In genomic region chrX:48540015-48540350, GRCh38 we compare ENCODE assay signal across 8 cellular contexts. TPM values are rescaled to one million over a fixed set of nuclear protein-coding genes. Genes with fewer than 3 reads are reported as not detected.
A peak's percentile ranks its signal among the peaks of the same experiment; 100 is the strongest.
DNase-seq lines count a peak whose midpoint lies in the region; ATAC-seq, FAIRE-seq and TF ChIP-seq lines count a peak whose summit lies in the region.

No MANE protein-coding gene starts in this region.

- dilution Hi-C loops in keratinocyte (cut with MboI; ENCODE audit: extremely low pct_ligation_motif_present, low sequenced_read_pairs) = no loop called here

- peak overlapping the region; percentile 26 for H2AFZ ChIP-seq in SU-DHL-6 (ENCODE audit: low read depth, low read length, severe bottlenecking)
- H2AFZ ChIP-seq in keratinocyte (ENCODE audit: control insufficient read depth, low read length) = peak overlapping the region; percentile 83

- peaks cover 0 to 11% (median 0%) of the 10 kb centered on the region in 5 experiments for H3K9me3 Mint-ChIP-seq in brain

- H3K36me3 Mint-ChIP-seq in brain = peaks cover 26% of the 10 kb centered on the region

- H3K27ac Mint-ChIP-seq in brain = peak overlapping the region; percentile 76 to 98 (median 91)

- ATAC-seq in GM18861 (IDR thresholded peaks at IDR 0.05; ENCODE audit: unreplicated experiment) (peak; percentile 26), HG03280 (IDR thresholded peaks at IDR 0.05; ENCODE audit: unreplicated experiment) (peak; percentile 34)

- H3K4me2 ChIP-seq in SU-DHL-6 (ENCODE audit: low read depth, low read length, poor library complexity, severe bottlenecking) = peak overlapping the region; percentile 70
- peak overlapping the region; percentile 79 for H3K4me2 ChIP-seq in keratinocyte (ENCODE audit: control insufficient read depth, extremely low read depth, insufficient read depth, low read depth, low read length)

- DNase-seq in AG08396 (ENCODE audit: low spot score) (peak; percentile 37), keratinocyte (ENCODE audit: low read depth, low spot score) (no peak), NCI-H2196 (lab: John Stamatoyannopoulos, UW; ENCODE audit: unreplicated experiment) (no peak)
- DNase-seq in stimulated activated CD4-positive, alpha-beta T cell treated with anti-CD3 and anti-CD28 coated beads, Interleukin-1b, Interleukin-23, amount 100 ng/mL, for 48 hours = peak; percentile 65

- no peaks in the 10 kb centered on the region for H3K9me2 ChIP-seq in SU-DHL-6 (replicated peaks; ENCODE audit: insufficient read depth, low read length)

- H3K4me1 Mint-ChIP-seq in brain = peaks cover 14% of the 10 kb centered on the region

- no peaks in the 10 kb centered on the region for H4K20me1 ChIP-seq in SU-DHL-6 (ENCODE audit: low read depth, low read length)
- no peaks in the 10 kb centered on the region for H4K20me1 ChIP-seq in keratinocyte (ENCODE audit: control insufficient read depth, extremely low read depth, insufficient read depth, low read length)

- TF ChIP-seq CTCF in SU-DHL-6 (IDR thresholded peaks at IDR 0.05; ENCODE audit: insufficient read depth, low read length, poor library complexity, severe bottlenecking) (no peak), brain (conservative IDR thresholded peaks at IDR 0.05) (no peak), keratinocyte (optimal IDR thresholded peaks at IDR 0.05 in 1 of 3, IDR thresholded peaks at IDR 0.05 in 1 of 3, conservative IDR thresholded peaks at IDR 0.05 in 1 of 3; ENCODE audit: extremely low read depth in 1 of 3, insufficient read depth in 2 of 3, low read length in 3 of 3) (no peak)

- H3K27ac ChIP-seq in SU-DHL-6 (ENCODE audit: low read depth, low read length) (peak overlapping the region; percentile 67), keratinocyte (ENCODE audit: control insufficient read depth, insufficient read depth, low read length) (peak overlapping the region; percentile 84)

- no peaks in the 10 kb centered on the region for H3K27me3 ChIP-seq in SU-DHL-6 (ENCODE audit: low read length)
- H3K27me3 ChIP-seq in keratinocyte (ENCODE audit: control insufficient read depth, extremely low read depth, insufficient read depth, low read length) = no peaks in the 10 kb centered on the region

- no peaks in the 10 kb centered on the region for H3K27me3 Mint-ChIP-seq in brain

- H3K4me3 ChIP-seq in SU-DHL-6 (ENCODE audit: insufficient read depth, low read length, poor library complexity, severe bottlenecking) (peak overlapping the region; percentile 77), keratinocyte (ENCODE audit: control insufficient read depth in 2 of 3, extremely low read depth in 1 of 3, insufficient read depth in 2 of 3, low read depth in 1 of 3, low read length in 3 of 3) (peak overlapping the region; percentile 55 to 79 (median 62))

- H3K4me3 Mint-ChIP-seq in brain = peak overlapping the region; percentile 84 to 92 (median 88)

- H3F3A ChIP-seq in SU-DHL-6 (ENCODE audit: insufficient read depth) = peaks cover 5% of the 10 kb centered on the region; the same call in 1 of the 2 replicates

- no peak for FAIRE-seq in keratinocyte (lab: Jason Lieb, UNC)

- H3K4me1 ChIP-seq in keratinocyte (ENCODE audit: control insufficient read depth, extremely low read depth, insufficient read depth, low read length) = peaks cover 9% of the 10 kb centered on the region

- H3K36me3 ChIP-seq in SU-DHL-6 (ENCODE audit: low read length) (no peaks in the 10 kb centered on the region), keratinocyte (ENCODE audit: control insufficient read depth in 2 of 2, extremely low read depth in 1 of 2, insufficient read depth in 2 of 2, low read length in 2 of 2) (no peaks in the 10 kb centered on the region)

- H3K9me1 ChIP-seq in keratinocyte (ENCODE audit: control insufficient read depth, extremely low read depth, insufficient read depth, low read length) = no peaks in the 10 kb centered on the region

- H3K9ac ChIP-seq in SU-DHL-6 (ENCODE audit: low read length) (peak overlapping the region; percentile 75), keratinocyte (ENCODE audit: control insufficient read depth, extremely low read depth, insufficient read depth, low read length) (peak overlapping the region; percentile 83)

- peaks cover 12% of the 10 kb centered on the region for H3K79me2 ChIP-seq in SU-DHL-6 (ENCODE audit: insufficient read depth, low read length)
- H3K79me2 ChIP-seq in keratinocyte (ENCODE audit: control insufficient read depth, insufficient read depth, low read length) = peaks cover 15% of the 10 kb centered on the region

- H3K9me3 ChIP-seq in SU-DHL-6 (ENCODE audit: insufficient read depth, low read length) (no peaks in the 10 kb centered on the region), keratinocyte (ENCODE audit: control insufficient read depth, low read depth, low read length) (no peaks in the 10 kb centered on the region)

RNA-seq across cellular contexts. Expression of gene TBC1D25, which starts 0.5 kb away (rescaled TPM):
- polyA plus RNA-seq in brain (ENCODE audit: insufficient read depth, low read depth, low replicate concordance) (17.9 TPM), keratinocyte (6.1 to 11.9 TPM (median 9.2 TPM) in 3 replicates)
- 8.2 TPM for polyA plus RNA-seq in keratinocyte (2011; ENCODE audit: low read depth)
- 6.7 and 11.9 TPM in 2 replicates for polyA plus RNA-seq in keratinocyte (2011; cell fraction: cytosol; rRNA removed)
- polyA plus RNA-seq in keratinocyte (2011; cell fraction: nucleus; rRNA removed) = 12.2 and 15.6 TPM in 2 replicates
- polyA plus RNA-seq in keratinocyte (2012; ENCODE audit: low replicate concordance) = 8.8 and 15.8 TPM in 2 replicates
- polyA minus RNA-seq in keratinocyte = 8.2 to 37.2 TPM (median 20.4 TPM) in 3 replicates
- 9.8 TPM for polyA minus RNA-seq in keratinocyte (2011; cell fraction: cytosol; rRNA and poly(A)+ RNA removed)
- 6.9 and 10.6 TPM in 2 replicates for polyA minus RNA-seq in keratinocyte (2011; cell fraction: nucleus; rRNA and poly(A)+ RNA removed)

RNA-seq across cellular contexts. Expression of gene EBP, which starts 18.4 kb away (rescaled TPM):
- 131 TPM for polyA plus RNA-seq in brain (ENCODE audit: insufficient read depth, low read depth, low replicate concordance)
- 157 to 285 TPM (median 194 TPM) in 3 replicates for polyA plus RNA-seq in keratinocyte
- 30.6 TPM for polyA plus RNA-seq in keratinocyte (2011; ENCODE audit: low read depth)
- 89.5 and 123 TPM in 2 replicates for polyA plus RNA-seq in keratinocyte (2011; cell fraction: cytosol; rRNA removed)
- 173 and 180 TPM in 2 replicates for polyA plus RNA-seq in keratinocyte (2011; cell fraction: nucleus; rRNA removed)
- 87.8 and 273 TPM in 2 replicates for polyA plus RNA-seq in keratinocyte (2012; ENCODE audit: low replicate concordance)
- polyA minus RNA-seq in keratinocyte = 265 to 582 TPM (median 337 TPM) in 3 replicates
- 143 TPM for polyA minus RNA-seq in keratinocyte (2011; cell fraction: cytosol; rRNA and poly(A)+ RNA removed)
- 55.9 and 60.6 TPM in 2 replicates for polyA minus RNA-seq in keratinocyte (2011; cell fraction: nucleus; rRNA and poly(A)+ RNA removed)

RNA-seq across cellular contexts. Expression of gene PORCN, which starts 31.2 kb away (rescaled TPM):
- polyA plus RNA-seq in brain (ENCODE audit: insufficient read depth, low read depth, low replicate concordance) = 15.9 TPM
- polyA plus RNA-seq in keratinocyte = 52.2 to 78.4 TPM (median 69.3 TPM) in 3 replicates
- polyA plus RNA-seq in keratinocyte (2011; ENCODE audit: low read depth) = 5.2 TPM
- 53.0 and 92.1 TPM in 2 replicates for polyA plus RNA-seq in keratinocyte (2011; cell fraction: cytosol; rRNA removed)
- polyA plus RNA-seq in keratinocyte (2011; cell fraction: nucleus; rRNA removed) = 110 and 141 TPM in 2 replicates
- 33.1 and 77.2 TPM in 2 replicates for polyA plus RNA-seq in keratinocyte (2012; ENCODE audit: low replicate concordance)
- 84.1 to 260 TPM (median 90.0 TPM) in 3 replicates for polyA minus RNA-seq in keratinocyte
- 109 TPM for polyA minus RNA-seq in keratinocyte (2011; cell fraction: cytosol; rRNA and poly(A)+ RNA removed)
- polyA minus RNA-seq in keratinocyte (2011; cell fraction: nucleus; rRNA and poly(A)+ RNA removed) = 55.9 and 76.4 TPM in 2 replicates

RNA-seq across cellular contexts. Expression of gene RBM3, which starts 34.3 kb away (rescaled TPM):
- 128 TPM for polyA plus RNA-seq in brain (ENCODE audit: insufficient read depth, low read depth, low replicate concordance)
- polyA plus RNA-seq in keratinocyte = 237 to 327 TPM (median 282 TPM) in 3 replicates
- polyA plus RNA-seq in keratinocyte (2011; ENCODE audit: low read depth) = 38.2 TPM
- polyA plus RNA-seq in keratinocyte (2011; cell fraction: cytosol; rRNA removed) = 198 and 205 TPM in 2 replicates
- 200 and 256 TPM in 2 replicates for polyA plus RNA-seq in keratinocyte (2011; cell fraction: nucleus; rRNA removed)
- polyA plus RNA-seq in keratinocyte (2012; ENCODE audit: low replicate concordance) = 82.5 and 371 TPM in 2 replicates
- polyA minus RNA-seq in keratinocyte = 147 to 296 TPM (median 202 TPM) in 3 replicates
- polyA minus RNA-seq in keratinocyte (2011; cell fraction: cytosol; rRNA and poly(A)+ RNA removed) = 149 TPM
- polyA minus RNA-seq in keratinocyte (2011; cell fraction: nucleus; rRNA and poly(A)+ RNA removed) = 74.6 and 96.0 TPM in 2 replicates

RNA-seq across cellular contexts. Expression of gene WDR13, which starts 57.3 kb away (rescaled TPM):
- polyA plus RNA-seq in brain (ENCODE audit: insufficient read depth, low read depth, low replicate concordance) (127 TPM), keratinocyte (32.8 to 48.0 TPM (median 40.6 TPM) in 3 replicates)
- 39.7 TPM for polyA plus RNA-seq in keratinocyte (2011; ENCODE audit: low read depth)
- polyA plus RNA-seq in keratinocyte (2011; cell fraction: cytosol; rRNA removed) = 48.9 and 86.4 TPM in 2 replicates
- 78.0 and 123 TPM in 2 replicates for polyA plus RNA-seq in keratinocyte (2011; cell fraction: nucleus; rRNA removed)
- 92.0 and 98.0 TPM in 2 replicates for polyA plus RNA-seq in keratinocyte (2012; ENCODE audit: low replicate concordance)
- polyA minus RNA-seq in keratinocyte = 36.3 to 211 TPM (median 40.0 TPM) in 3 replicates
- polyA minus RNA-seq in keratinocyte (2011; cell fraction: cytosol; rRNA and poly(A)+ RNA removed) = 81.7 TPM
- polyA minus RNA-seq in keratinocyte (2011; cell fraction: nucleus; rRNA and poly(A)+ RNA removed) = 31.0 and 34.7 TPM in 2 replicates

Comparison
In these comparisons a context has a peak if more than half of its experiments do, and no peak if none do; other contexts are left out.
1. DNase-seq: peak in AG08396 (single experiment) and stimulated activated CD4-positive, alpha-beta T cell treated with anti-CD3 and anti-CD28 coated beads, Interleukin-1b, Interleukin-23, amount 100 ng/mL, for 48 hours (single experiment); none in keratinocyte (single experiment) and NCI-H2196 (single experiment).